Comparison of ENCODE assay signal across 20 cellular contexts in genomic region chr5:136232316-136232715, GRCh38. TPM values are rescaled to one million over a fixed set of nuclear protein-coding genes. Genes with fewer than 3 reads are reported as not detected.
A peak's percentile ranks its signal among the peaks of the same experiment; 100 is the strongest.
DNase-seq lines count a peak whose midpoint lies in the region; ATAC-seq and TF ChIP-seq lines count a peak whose summit lies in the region.
"Had no signal": no experiment of that assay in that cellular context is flagged by ENCODE, and none has a peak within 500 bp of the region (broad histone marks: within the 10 kb centered on the region; RNA-seq: fewer than 3 reads in every experiment).

No MANE protein-coding gene starts in this region.

- H3K4me1 ChIP-seq in left lung = no peaks in the 10 kb centered on the region
- H3K4me1 ChIP-seq: gastroesophageal sphincter, vagina had no signal

- ATAC-seq in GM18907 (IDR thresholded peaks at IDR 0.05; ENCODE audit: unreplicated experiment) (peak; percentile 73), HG02588 (IDR thresholded peaks at IDR 0.05; ENCODE audit: unreplicated experiment) (peak; percentile 74), HG03066 (IDR thresholded peaks at IDR 0.05; ENCODE audit: low read depth, unreplicated experiment) (peak; percentile 44), left lung (no peak), HG02840 (IDR thresholded peaks at IDR 0.05; ENCODE audit: low FRiP score, unreplicated experiment) (no peak)
- ATAC-seq: activated naive CD4-positive, alpha-beta T cell treated with anti-CD3 and anti-CD28 coated beads, Interleukin-2, amount 50 U/mL, for 72 hours; gastroesophageal sphincter; left colon; SK-N-SH treated with all-trans-retinoic acid at 6 μM for 48 hours had no signal

- DNase-seq in GM12864 (ENCODE audit: low read depth) (peak; percentile 12), left lung (no peak), NCI-H82 (lab: John Stamatoyannopoulos, UW) (no peak)
- no peak for DNase-seq in effector CD8-positive, alpha-beta T cell (lab: John Stamatoyannopoulos, UW)
- DNase-seq: activated CD4-positive, alpha-beta T cell treated with anti-CD3 and anti-CD28 coated beads for 48 hours; brain microvascular endothelial cell; left colon; NCI-H2081; NCI-H524 treated with DMSO at 0.1 percent for 48 hours had no signal

- H3K4me3 ChIP-seq in GM12864 (ENCODE audit: low read depth, low read length) (no peak overlapping the region), left lung (no peak overlapping the region)
- H3K4me3 ChIP-seq: gastroesophageal sphincter, vagina had no signal

- no peaks in the 10 kb centered on the region for H3K36me3 ChIP-seq in left lung
- H3K36me3 ChIP-seq: brain microvascular endothelial cell, gastroesophageal sphincter, vagina had no signal

- peaks cover 0 to 15% of the 10 kb centered on the region in 2 donors for H3K27me3 ChIP-seq in left lung
- H3K27me3 ChIP-seq: brain microvascular endothelial cell, vagina had no signal

- intact Hi-C loops in left lung (cut with DNase I) = no loop called here

- no peaks in the 10 kb centered on the region for H3K9me3 ChIP-seq in left lung
- H3K9me3 ChIP-seq: gastroesophageal sphincter, vagina had no signal

- no peak overlapping the region for H3K27ac ChIP-seq in left lung
- H3K27ac ChIP-seq: brain microvascular endothelial cell, C4-2B, epithelial cell of prostate, gastroesophageal sphincter, vagina had no signal

- TF ChIP-seq CTCF in GM12864 (IDR thresholded peaks at IDR 0.05; ENCODE audit: low read depth, low read length, missing control alignments) = no peak
- TF ChIP-seq CTCF in left lung (IDR thresholded peaks at IDR 0.05) = no peak

RNA-seq across cellular contexts. Expression of gene SMIM32, which starts 39.4 kb away (rescaled TPM):
- not detected for total RNA-seq in left lung
- total RNA-seq: activated naive CD4-positive, alpha-beta T cell treated with anti-CD3 and anti-CD28 coated beads, Interleukin-2, amount 50 U/mL, for 72 hours; gastroesophageal sphincter; mononuclear cell; vagina had no signal

Comparison
In these comparisons a context has a peak if more than half of its experiments do, and no peak if none do; other contexts are left out.
1. ATAC-seq: peak in GM18907 (single experiment), HG02588 (single experiment) and HG03066 (single experiment); none in left lung (single experiment) and HG02840 (single experiment).